In the genomic region with DNA sequence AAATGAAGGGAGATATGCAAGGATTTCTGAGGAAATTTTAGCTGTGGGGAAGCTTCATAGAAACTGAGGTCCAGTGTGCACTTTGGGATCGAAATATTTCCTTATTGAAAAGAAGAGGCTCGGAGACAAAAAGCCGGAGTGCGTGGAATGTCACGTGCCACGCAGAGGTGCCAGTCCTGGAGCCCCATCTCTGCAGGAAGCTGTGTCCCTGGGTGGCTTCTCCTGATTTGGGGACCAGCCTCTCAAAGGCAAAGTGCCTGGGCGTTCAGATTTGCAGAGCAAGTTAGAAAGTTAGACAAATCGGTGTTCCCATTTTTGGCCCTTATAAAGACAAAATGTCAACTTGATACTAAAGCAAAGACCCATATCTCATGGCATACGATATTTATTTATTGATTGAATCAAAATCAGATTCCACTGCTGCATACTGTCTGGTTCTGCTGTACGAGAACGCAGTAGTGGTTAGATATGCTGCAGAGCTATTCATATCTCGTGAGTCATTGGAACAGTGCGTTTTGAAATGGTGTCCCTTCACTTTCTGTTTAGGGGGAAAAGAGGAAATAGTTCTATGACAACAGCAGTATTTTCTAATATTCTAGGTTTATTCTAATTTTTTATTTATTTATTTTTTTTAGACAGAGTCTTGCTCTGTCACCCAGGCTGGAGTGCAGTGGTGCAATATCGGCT, we compare ENCODE assay signal across 12 cellular contexts.
DNase-seq lines count a peak whose midpoint lies in the region; ATAC-seq and TF ChIP-seq lines count a peak whose summit lies in the region.
"Had no signal": no experiment of that assay in that cellular context is flagged by ENCODE, and none has a peak within 500 bp of the region (broad histone marks: within the 10 kb centered on the region; RNA-seq: fewer than 3 reads in every experiment).

No MANE protein-coding gene starts in this region.

- H3K36me3 Mint-ChIP-seq in stimulated activated naive B cell treated with anti-CD40 and anti-IgM and Interleukin-4, amounts not matched to agents 10 μg/mL and 1 μg/mL and 100 μg/mL, for 72 hours, result peaks cover 0 to 1% of the 10 kb centered on the region in 2 donors

- H3K4me3 Mint-ChIP-seq in stimulated activated naive B cell treated with anti-CD40 and anti-IgM and Interleukin-4, amounts not matched to agents 10 μg/mL and 1 μg/mL and 100 μg/mL, for 72 hours, result no peak overlapping the region

- no peak overlapping the region for H3K27ac Mint-ChIP-seq in stimulated activated naive B cell treated with anti-CD40 and anti-IgM and Interleukin-4, amounts not matched to agents 10 μg/mL and 1 μg/mL and 100 μg/mL, for 72 hours

- H3K4me3 ChIP-seq in fibroblast of pulmonary artery (replicated peaks; ENCODE audit: low read depth, low read length), result no peak overlapping the region
- H3K4me3 ChIP-seq: suprapubic skin had no signal

- no peak for TF ChIP-seq CTCF in fibroblast of pulmonary artery (IDR thresholded peaks at IDR 0.05; ENCODE audit: low read length, missing control alignments)

- DNase-seq in activated CD4-positive, CD25-positive, alpha-beta regulatory T cell treated with anti-CD3 and anti-CD28 coated beads, Interleukin-2, amount 50 U/mL, for 72 hours, result no peak
- DNase-seq in SIG-M5 treated with dmso at 0.1 percent for 504 hours (lab: John Stamatoyannopoulos, UW; ENCODE audit: unreplicated experiment) (peak; percentile 96), fibroblast of pulmonary artery (ENCODE audit: low read depth) (peak; percentile 41), ecto neural progenitor cell (ENCODE audit: low spot score) (no peak), T1000 (lab: John Stamatoyannopoulos, UW) (no peak), middle frontal gyrus (ENCODE audit: extremely low spot score, low spot score) (no peak)
- no peak for DNase-seq in stimulated activated naive B cell treated with anti-CD40 and anti-IgM and Interleukin-4, amounts not matched to agents 10 μg/mL and 1 μg/mL and 100 μg/mL, for 72 hours
- DNase-seq: activated naive CD4-positive, alpha-beta T cell; GF-D8; NCI-H1048 had no signal

- ATAC-seq in activated CD4-positive, CD25-positive, alpha-beta regulatory T cell treated with anti-CD3 and anti-CD28 coated beads, Interleukin-2, amount 50 U/mL, for 24 hours, result peak; percentile 88
- ATAC-seq in stimulated activated naive B cell treated with anti-CD40 and anti-IgM and Interleukin-4, amounts not matched to agents 10 μg/mL and 1 μg/mL and 100 μg/mL, for 72 hours (replicated peaks), result peak; percentile 85 to 93

- no peaks in the 10 kb centered on the region for H3K9me3 Mint-ChIP-seq in stimulated activated naive B cell treated with anti-CD40 and anti-IgM and Interleukin-4, amounts not matched to agents 10 μg/mL and 1 μg/mL and 100 μg/mL, for 72 hours

- H3K27me3 Mint-ChIP-seq in stimulated activated naive B cell treated with anti-CD40 and anti-IgM and Interleukin-4, amounts not matched to agents 10 μg/mL and 1 μg/mL and 100 μg/mL, for 72 hours, result no peaks in the 10 kb centered on the region

- peaks cover 21 to 43% of the 10 kb centered on the region in 2 donors for H3K4me1 Mint-ChIP-seq in stimulated activated naive B cell treated with anti-CD40 and anti-IgM and Interleukin-4, amounts not matched to agents 10 μg/mL and 1 μg/mL and 100 μg/mL, for 72 hours

Comparison
In these comparisons a context has a peak if more than half of its experiments do, and no peak if none do; other contexts are left out.
1. DNase-seq: peak in SIG-M5 treated with dmso at 0.1 percent for 504 hours (single experiment) and fibroblast of pulmonary artery (single experiment); none in activated CD4-positive, CD25-positive, alpha-beta regulatory T cell treated with anti-CD3 and anti-CD28 coated beads, Interleukin-2, amount 50 U/mL, for 72 hours (single experiment), stimulated activated naive B cell treated with anti-CD40 and anti-IgM and Interleukin-4, amounts not matched to agents 10 μg/mL and 1 μg/mL and 100 μg/mL, for 72 hours (single experiment), ecto neural progenitor cell (single experiment), T1000 (single experiment) and middle frontal gyrus (single experiment).